23 cellular contexts compared by ENCODE assay signal in the genomic region with DNA sequence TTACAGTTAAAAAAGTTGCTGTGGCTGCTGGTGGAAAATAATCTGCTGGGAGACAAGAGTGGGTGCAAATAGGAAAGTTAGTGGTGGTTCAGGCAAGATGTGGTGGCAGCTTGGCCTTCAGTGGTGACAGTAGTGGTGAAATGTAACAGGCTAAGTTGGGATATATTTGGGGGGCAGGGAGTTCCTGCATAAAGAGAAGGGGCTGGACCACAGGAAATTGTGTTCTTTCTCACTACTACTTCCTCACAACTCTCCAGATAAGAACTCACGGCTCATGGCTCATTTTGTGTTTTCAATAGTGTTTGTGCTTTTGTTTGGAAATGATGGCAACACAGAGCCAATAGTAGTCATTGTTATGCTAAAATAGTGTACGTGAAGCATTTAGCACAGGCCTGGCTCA.
A peak's percentile ranks its signal among the peaks of the same experiment; 100 is the strongest.
DNase-seq lines count a peak whose midpoint lies in the region; ATAC-seq, FAIRE-seq and TF ChIP-seq lines count a peak whose summit lies in the region.
"Had no signal": no experiment of that assay in that cellular context is flagged by ENCODE, and none has a peak within 500 bp of the region (broad histone marks: within the 10 kb centered on the region; RNA-seq: fewer than 3 reads in every experiment).

No MANE protein-coding gene starts in this region.

- TF ChIP-seq EP300 in GM12878 (IDR thresholded peaks at IDR 0.05; ENCODE audit: borderline replicate concordance in 1 of 2, control insufficient read depth in 1 of 2, low read depth in 2 of 2, low read length in 2 of 2): no peak

- H2AFZ ChIP-seq in Loucy (ENCODE audit: low read length): peak overlapping the region; percentile 67; the same call in 1 of the 2 replicates
- peak overlapping the region; percentile 19; the same call in 1 of the 2 replicates for H2AFZ ChIP-seq in GM12878 (ENCODE audit: control insufficient read depth, low read depth, low read length)

- H3K9me3 ChIP-seq in Loucy (ENCODE audit: insufficient read depth, low read depth, low read length): no peaks in the 10 kb centered on the region
- no peaks in the 10 kb centered on the region; the same call in 2 of the 3 replicates for H3K9me3 ChIP-seq in GM12878 (replicated peaks; ENCODE audit: control insufficient read depth, insufficient read depth, low read length)
- H3K9me3 ChIP-seq: Peyer's patch, SJCRH30 had no signal

- no peaks in the 10 kb centered on the region for H3F3A ChIP-seq in Loucy (ENCODE audit: low read depth)

- SMC1A ChIA-PET in GM12878 (lab: Charles Lee; ENCODE audit: uncharacterized antibody, unreplicated experiment): no interaction called here

- FAIRE-seq in GM12892 (lab: Jason Lieb, UNC): peak; percentile 53
- no peak for FAIRE-seq in GM12878 (lab: Jason Lieb, UNC)
- FAIRE-seq: A204.1, GM18507, GM19239, H54 had no signal

- no peaks in the 10 kb centered on the region for H3K36me3 Mint-ChIP-seq in T-helper 2 cell treated with Interferon-gamma antibody and Interleukin-4, amounts not matched to agents 5 μg/mL and 100 μg/mL, for 36 hours (ENCODE audit: low read depth)
- no peaks in the 10 kb centered on the region for H3K36me3 Mint-ChIP-seq in T-cell

- H3K4me3 Mint-ChIP-seq in T-helper 2 cell treated with Interferon-gamma antibody and Interleukin-4, amounts not matched to agents 5 μg/mL and 100 μg/mL, for 36 hours: no peak overlapping the region
- no peak overlapping the region for H3K4me3 Mint-ChIP-seq in T-cell
- H3K4me3 Mint-ChIP-seq: B cell; CD4-positive, alpha-beta T cell had no signal

- H3K79me2 ChIP-seq in Loucy (ENCODE audit: insufficient read depth, low read length) (no peaks in the 10 kb centered on the region), GM12878 (ENCODE audit: control insufficient read depth, insufficient read depth, low read length) (no peaks in the 10 kb centered on the region)

- no peak for TF ChIP-seq POLR2A in GM12892 (IDR thresholded peaks at IDR 0.05; ENCODE audit: low read depth, low read length)
- no peak for TF ChIP-seq POLR2A in GM12878 (IDR thresholded peaks at IDR 0.05; ENCODE audit: low read depth, low read length)

- H3K27me3 ChIP-seq in Loucy (ENCODE audit: insufficient read depth, low read length, poor library complexity, severe bottlenecking) (no peaks in the 10 kb centered on the region), GM12878 (replicated peaks in 1 of 2; ENCODE audit: control insufficient read depth in 2 of 2, insufficient read depth in 2 of 2, low read length in 1 of 2) (no peaks in the 10 kb centered on the region)
- H3K27me3 ChIP-seq: Peyer's patch, SJCRH30 had no signal

- H4K20me1 ChIP-seq in Loucy (ENCODE audit: insufficient read depth, low read length, poor library complexity, severe bottlenecking) (no peaks in the 10 kb centered on the region), GM12878 (ENCODE audit: control insufficient read depth, insufficient read depth) (no peaks in the 10 kb centered on the region)

- no peak overlapping the region for H3K4me3 ChIP-seq in Loucy (ENCODE audit: low read length, poor library complexity, severe bottlenecking)
- no peak overlapping the region for H3K4me3 ChIP-seq in GM12878
- H3K4me3 ChIP-seq: Peyer's patch, SJCRH30 had no signal

- DNase-seq in GM12892 (ENCODE audit: insufficient read length): no peak
- no peak for DNase-seq in GM12878 (ENCODE audit: low read depth, low spot score)
- DNase-seq in T-helper 2 cell treated with Interferon-gamma antibody and Interleukin-4, amounts not matched to agents 5 μg/mL and 100 μg/mL, for 36 hours (ENCODE audit: low spot score): no peak
- DNase-seq in T-cell: no peak
- no peak for DNase-seq in RPMI8226
- no peak for DNase-seq in NCI-H2107 (lab: John Stamatoyannopoulos, UW)
- DNase-seq: CD4-positive, alpha-beta T cell; COR-L47; DMS79; NCI-H1105 treated with DMSO at 0.1 percent for 48 hours; NCI-H2029 treated with DMSO at 0.1 percent for 48 hours; NCI-H2171; NCI-H446; NCI-H526; Peyer's patch; SJCRH30 had no signal

- peak overlapping the region; percentile 16 for H3K9ac ChIP-seq in Loucy (ENCODE audit: low read depth, low read length, poor library complexity, severe bottlenecking)
- H3K9ac ChIP-seq in GM12878 (ENCODE audit: control insufficient read depth, insufficient read depth, low read length): no peak overlapping the region

- H3K4me1 Mint-ChIP-seq in T-helper 2 cell treated with Interferon-gamma antibody and Interleukin-4, amounts not matched to agents 5 μg/mL and 100 μg/mL, for 36 hours (ENCODE audit: low read depth): no peaks in the 10 kb centered on the region
- no peaks in the 10 kb centered on the region for H3K4me1 Mint-ChIP-seq in T-cell
- H3K4me1 Mint-ChIP-seq: B cell had no signal

- ATAC-seq in HG02798 (IDR thresholded peaks at IDR 0.05; ENCODE audit: poor library complexity, unreplicated experiment) (peak; percentile 29), GM12878 (no peak), T-cell (replicated peaks in 1 of 4) (no peak)

- H3K4me2 ChIP-seq in Loucy (ENCODE audit: low read depth, low read length, poor library complexity, severe bottlenecking) (peak overlapping the region; percentile 25), GM12878 (ENCODE audit: control insufficient read depth, insufficient read depth) (no peak overlapping the region)

- TF ChIP-seq CTCF in Loucy (conservative IDR thresholded peaks at IDR 0.05; ENCODE audit: low read length) (no peak), GM12878 (IDR thresholded peaks at IDR 0.05 in 2 of 3, conservative IDR thresholded peaks at IDR 0.05 in 1 of 3; ENCODE audit: control insufficient read depth in 2 of 3, extremely low read depth in 1 of 3, insufficient read depth in 1 of 3, low read depth in 3 of 3, low read length in 3 of 3) (no peak)

- no peak overlapping the region for H3K27ac ChIP-seq in GM12878 (ENCODE audit: control insufficient read depth, insufficient read depth)
- H3K27ac ChIP-seq: Peyer's patch, SJCRH30 had no signal

- no peak overlapping the region for H3K27ac Mint-ChIP-seq in T-helper 2 cell treated with Interferon-gamma antibody and Interleukin-4, amounts not matched to agents 5 μg/mL and 100 μg/mL, for 36 hours
- H3K27ac Mint-ChIP-seq in T-cell: no peak overlapping the region
- H3K27ac Mint-ChIP-seq: B cell; CD4-positive, alpha-beta T cell had no signal

- TF ChIP-seq RAD21 in GM12878 (IDR thresholded peaks at IDR 0.05; ENCODE audit: insufficient read depth, low read depth, low read length): no peak

- CTCF ChIA-PET in GM12878 (lab: Yijun Ruan, JAX): no interaction called here
- CTCF ChIA-PET in T-cell (lab: Charles Lee): no interaction called here

- in situ Hi-C loops in GM12878 (cut with MboI): no loop called here

- H3K9me3 Mint-ChIP-seq in T-helper 2 cell treated with Interferon-gamma antibody and Interleukin-4, amounts not matched to agents 5 μg/mL and 100 μg/mL, for 36 hours: no peaks in the 10 kb centered on the region
- H3K9me3 Mint-ChIP-seq in T-cell: peaks cover 0 to 4% (median 4%) of the 10 kb centered on the region in 3 donors
- H3K9me3 Mint-ChIP-seq: CD4-positive, alpha-beta T cell had no signal

- intact Hi-C loops in GM12878 (cut with micrococcal nuclease; ENCODE audit: unreplicated experiment): loop anchor here (10.0 kb wide), 1 partner anchor 258 kb away; no protein-coding TSS in a partner anchor

- whole genome bisulfite sequencing in GM12878 (ENCODE audit: insufficient coverage, insufficient replicate concordance, low lambda C conversion rate, missing lambda C conversion rate): 0% methylated on average over 2 of the region's 2 CpGs

- H3K4me1 ChIP-seq in Loucy (ENCODE audit: insufficient read depth, low read length, poor library complexity, severe bottlenecking) (peaks cover 14% of the 10 kb centered on the region), GM12878 (ENCODE audit: control insufficient read depth, insufficient read depth, low read length) (no peaks in the 10 kb centered on the region; the same call in none of the 2 replicates)
- H3K4me1 ChIP-seq: Peyer's patch, SJCRH30 had no signal

- POLR2A ChIA-PET in GM12878 (lab: Charles Lee): no interaction called here
- POLR2A ChIA-PET in T-cell (lab: Charles Lee): no interaction called here

- RAD21 ChIA-PET in GM12878 (lab: Charles Lee; ENCODE audit: unreplicated experiment): no interaction called here

- H3K27me3 Mint-ChIP-seq in T-helper 2 cell treated with Interferon-gamma antibody and Interleukin-4, amounts not matched to agents 5 μg/mL and 100 μg/mL, for 36 hours (ENCODE audit: low read depth): no peaks in the 10 kb centered on the region
- no peaks in the 10 kb centered on the region for H3K27me3 Mint-ChIP-seq in T-cell
- H3K27me3 Mint-ChIP-seq: CD4-positive, alpha-beta T cell had no signal

- BruUV-seq in GM12878 (replicated peaks; lab: Mats Ljungman, UMichigan): no TSS peak

- H3K36me3 ChIP-seq in Loucy (ENCODE audit: insufficient read depth, low read length) (no peaks in the 10 kb centered on the region), GM12878 (ENCODE audit: control insufficient read depth in 2 of 2, insufficient read depth in 2 of 2, low read length in 1 of 2) (no peaks in the 10 kb centered on the region)
- H3K36me3 ChIP-seq: Peyer's patch, SJCRH30 had no signal

- H3K9me2 ChIP-seq in Loucy (replicated peaks; ENCODE audit: low read depth, low read length): no peaks in the 10 kb centered on the region

TF ChIP-seq in GM12878, 131 proteins besides CTCF, POLR2A, EP300 and RAD21 (continues in another document):
- TF ChIP-seq RELA (IDR thresholded peaks at IDR 0.05; ENCODE audit: borderline replicate concordance, partially characterized antibody) (no peak), BHLHE40 (IDR thresholded peaks at IDR 0.05; ENCODE audit: borderline replicate concordance in 1 of 2, low read depth in 2 of 2, low read length in 1 of 2) (no peak), KAT2A (conservative IDR thresholded peaks at IDR 0.05; ENCODE audit: control insufficient read depth, low read depth, low read length) (no peak), SPI1 (IDR thresholded peaks at IDR 0.05; ENCODE audit: borderline replicate concordance, insufficient read depth, low read depth, low read length) (no peak), ZNF24 (IDR thresholded peaks at IDR 0.05) (no peak)
